Comparison of ENCODE assay signal across 25 cellular contexts in genomic region chr22:22872722-22873708, GRCh38. TPM values are rescaled to one million over a fixed set of nuclear protein-coding genes. Genes with fewer than 3 reads are reported as not detected.
DNase-seq lines count a peak whose midpoint lies in the region; ATAC-seq and TF ChIP-seq lines count a peak whose summit lies in the region.
"Had no signal": no experiment of that assay in that cellular context is flagged by ENCODE, and none has a peak within 500 bp of the region (broad histone marks: within the 10 kb centered on the region; RNA-seq: fewer than 3 reads in every experiment).

No MANE protein-coding gene starts in this region.

- H3K36me3 Mint-ChIP-seq in activated CD4-positive, alpha-beta memory T cell treated with anti-CD3 and anti-CD28 coated beads, Interleukin-2, amount 10 ng/mL, durations not matched to agents 7 days and 5 days (ENCODE audit: low read depth), result no peaks in the 10 kb centered on the region
- H3K36me3 Mint-ChIP-seq in activated CD4-positive, alpha-beta memory T cell treated with anti-CD3 and anti-CD28 coated beads for 36 hours, result no peaks in the 10 kb centered on the region
- H3K36me3 Mint-ChIP-seq in H9 (ENCODE audit: insufficient read depth in 1 of 3, low read depth in 3 of 3), result no peaks in the 10 kb centered on the region
- H3K36me3 Mint-ChIP-seq in type B pancreatic cell, result no peaks in the 10 kb centered on the region

- no peak for TF ChIP-seq CTCF in H9 (conservative IDR thresholded peaks at IDR 0.05)
- TF ChIP-seq CTCF in type B pancreatic cell (conservative IDR thresholded peaks at IDR 0.05), result no peak

- POLR2A ChIA-PET in activated CD4-positive, alpha-beta memory T cell treated with anti-CD3 and anti-CD28 coated beads, Interleukin-2, amount 10 ng/mL, durations not matched to agents 7 days and 5 days (lab: Charles Lee), result interaction anchor here (1.3 kb wide), 1 partner anchor 12 kb away, joined by 3 read pairs; no protein-coding TSS in a partner anchor
- POLR2A ChIA-PET in activated CD4-positive, alpha-beta memory T cell treated with anti-CD3 and anti-CD28 coated beads for 36 hours (lab: Charles Lee), result no interaction called here

- no peak overlapping the region for H3K4me2 ChIP-seq in H9 (ENCODE audit: insufficient read depth, insufficient read length, low read length)
- H3K4me2 ChIP-seq: SK-N-SH had no signal

- H3K79me2 ChIP-seq in H9 (ENCODE audit: insufficient read depth, low read length), result no peaks in the 10 kb centered on the region

- H3K4ac ChIP-seq in H9 (ENCODE audit: low read depth, low read length), result no peak overlapping the region

- no peak for ATAC-seq in GM21360 (IDR thresholded peaks at IDR 0.05; ENCODE audit: unreplicated experiment)

- no peak overlapping the region for H4K8ac ChIP-seq in H9 (replicated peaks; ENCODE audit: insufficient read length, low read depth, low read length)

- H4K91ac ChIP-seq in H9 (ENCODE audit: insufficient read length, low read depth, low read length), result no peak overlapping the region

- no peak overlapping the region for H3K27ac Mint-ChIP-seq in activated CD4-positive, alpha-beta memory T cell treated with anti-CD3 and anti-CD28 coated beads, Interleukin-2, amount 10 ng/mL, durations not matched to agents 7 days and 5 days
- H3K27ac Mint-ChIP-seq in activated CD4-positive, alpha-beta memory T cell treated with anti-CD3 and anti-CD28 coated beads for 36 hours, result no peak overlapping the region
- H3K27ac Mint-ChIP-seq in H9 (peak overlapping the region in 1 of 3 experiments; percentile 60; a peak in 1 of 7 replicates), type B pancreatic cell (no peak overlapping the region)
- H3K27ac Mint-ChIP-seq: HFFc6 had no signal

- H2BK120ac ChIP-seq in H9 (ENCODE audit: low read depth, low read length, poor library complexity, severe bottlenecking), result no peak overlapping the region

- H3K14ac ChIP-seq in H9 (ENCODE audit: insufficient read depth, low read length), result no peak overlapping the region; the same call in 1 of the 2 replicates

- no peak overlapping the region for H3T11ph ChIP-seq in H9 (ENCODE audit: low read length)

- no peaks in the 10 kb centered on the region for H3K4me1 ChIP-seq in H9 (ENCODE audit: insufficient read depth, low read length)

- intact Hi-C loops in activated CD4-positive, alpha-beta memory T cell treated with anti-CD3 and anti-CD28 coated beads for 36 hours (cut with micrococcal nuclease), result no loop called here

- no peaks in the 10 kb centered on the region for H3K9me3 ChIP-seq in H9 (ENCODE audit: control insufficient read depth, low read depth, low read length)
- H3K9me3 ChIP-seq: SK-N-SH had no signal

- H4K20me1 ChIP-seq in H9 (ENCODE audit: control insufficient read depth, insufficient read depth, insufficient read length), result no peaks in the 10 kb centered on the region

- no peaks in the 10 kb centered on the region for H3K79me1 ChIP-seq in H9 (ENCODE audit: insufficient read depth, low read depth, low read length, poor library complexity, severe bottlenecking)

- no peak overlapping the region for H2BK15ac ChIP-seq in H9 (ENCODE audit: low read depth, low read length)

- no peak overlapping the region for H3K9ac ChIP-seq in H9 (ENCODE audit: extremely low read depth, insufficient read length, low read length)
- H3K9ac ChIP-seq: SK-N-SH had no signal

- H2AK5ac ChIP-seq in H9 (ENCODE audit: insufficient read length, low read length), result no peak overlapping the region

- H2BK5ac ChIP-seq in H9 (ENCODE audit: insufficient read length, low read length), result no peak overlapping the region

- WGBS in H9 (ENCODE audit: extremely low coverage, insufficient read length, low lambda C conversion rate), result no CpG with 5 or more reads among the region's 8 CpGs

- H3K27me3 Mint-ChIP-seq in activated CD4-positive, alpha-beta memory T cell treated with anti-CD3 and anti-CD28 coated beads, Interleukin-2, amount 10 ng/mL, durations not matched to agents 7 days and 5 days, result peaks cover 32% of the 10 kb centered on the region
- H3K27me3 Mint-ChIP-seq in activated CD4-positive, alpha-beta memory T cell treated with anti-CD3 and anti-CD28 coated beads for 36 hours, result no peaks in the 10 kb centered on the region
- H3K27me3 Mint-ChIP-seq in H9 (ENCODE audit: low read depth) (peaks cover 89% of the 10 kb centered on the region), type B pancreatic cell (peaks cover 38% of the 10 kb centered on the region)

- H2BK20ac ChIP-seq in H9 (ENCODE audit: low read depth, low read length, poor library complexity, severe bottlenecking), result no peak overlapping the region

- peaks cover 10% of the 10 kb centered on the region; the same call in 1 of the 2 replicates for H3K27me3 ChIP-seq in H9 (ENCODE audit: insufficient read depth, low read length)

- H2AFZ ChIP-seq in H9 (ENCODE audit: low read length), result no peak overlapping the region

- no peaks in the 10 kb centered on the region for H3K4me1 Mint-ChIP-seq in activated CD4-positive, alpha-beta memory T cell treated with anti-CD3 and anti-CD28 coated beads, Interleukin-2, amount 10 ng/mL, durations not matched to agents 7 days and 5 days
- H3K4me1 Mint-ChIP-seq in activated CD4-positive, alpha-beta memory T cell treated with anti-CD3 and anti-CD28 coated beads for 36 hours (ENCODE audit: low read depth), result no peaks in the 10 kb centered on the region
- H3K4me1 Mint-ChIP-seq in H9 (no peaks in the 10 kb centered on the region), type B pancreatic cell (ENCODE audit: unreplicated experiment) (no peaks in the 10 kb centered on the region)

- no peak overlapping the region for H4K5ac ChIP-seq in H9 (ENCODE audit: insufficient read length, low read depth, low read length)

- H3K9me3 Mint-ChIP-seq in activated CD4-positive, alpha-beta memory T cell treated with anti-CD3 and anti-CD28 coated beads, Interleukin-2, amount 10 ng/mL, durations not matched to agents 7 days and 5 days, result peaks cover 2% of the 10 kb centered on the region
- peaks cover 13% of the 10 kb centered on the region for H3K9me3 Mint-ChIP-seq in activated CD4-positive, alpha-beta memory T cell treated with anti-CD3 and anti-CD28 coated beads for 36 hours
- H3K9me3 Mint-ChIP-seq in H9 (no peaks in the 10 kb centered on the region), type B pancreatic cell (no peaks in the 10 kb centered on the region)
- H3K9me3 Mint-ChIP-seq: HFFc6 had no signal

- no peak overlapping the region for H3K4me3 Mint-ChIP-seq in activated CD4-positive, alpha-beta memory T cell treated with anti-CD3 and anti-CD28 coated beads, Interleukin-2, amount 10 ng/mL, durations not matched to agents 7 days and 5 days
- no peak overlapping the region for H3K4me3 Mint-ChIP-seq in activated CD4-positive, alpha-beta memory T cell treated with anti-CD3 and anti-CD28 coated beads for 36 hours
- H3K4me3 Mint-ChIP-seq in H9 (no peak overlapping the region), type B pancreatic cell (no peak overlapping the region)
- H3K4me3 Mint-ChIP-seq: HFFc6 had no signal

- peak; percentile 6 for DNase-seq in activated CD4-positive, alpha-beta memory T cell treated with anti-CD3 and anti-CD28 coated beads, Interleukin-2, amount 10 ng/mL, durations not matched to agents 7 days and 5 days
- DNase-seq in activated CD4-positive, alpha-beta memory T cell treated with anti-CD3 and anti-CD28 coated beads for 36 hours, result no peak
- peak; percentile 4 for DNase-seq in H9
- DNase-seq in islet precursor cell, result peak; percentile 32
- peak; percentile 25 for DNase-seq in type B pancreatic cell (ENCODE audit: extremely low spot score, unreplicated experiment)
- DNase-seq in NCI-H226, result no peak
- no peak for DNase-seq in Kasumi-1 (lab: John Stamatoyannopoulos, UW)
- DNase-seq: ACHN, GDM1, H7, HFFc6, KG1, NCI-H1105, NCI-H146, NCI-H2029, NCI-H2227 treated with DMSO at 0.1 percent for 48 hours, NCI-H510A treated with DMSO at 0.1 percent for 48 hours, NCI-H748 treated with DMSO at 0.1 percent for 48 hours, SHP77 treated with DMSO at 0.1 percent for 48 hours, SK-N-SH had no signal

- H3K18ac ChIP-seq in H9 (ENCODE audit: insufficient read length, low read depth, low read length), result no peak overlapping the region

- H3K27ac ChIP-seq in H9 (ENCODE audit: insufficient read length, low read depth, low read length), result no peak overlapping the region
- H3K27ac ChIP-seq: 22Rv1, C4-2B, RWPE1 had no signal

- H3K23me2 ChIP-seq in H9 (ENCODE audit: insufficient read length, low read depth, low read length, poor library complexity, severe bottlenecking), result no peaks in the 10 kb centered on the region

- H3K56ac ChIP-seq in H9 (ENCODE audit: insufficient read length, low read depth, low read length), result no peak overlapping the region

- H2BK12ac ChIP-seq in H9 (ENCODE audit: insufficient read length, low read depth, low read length), result no peak overlapping the region

- no peak overlapping the region for H3K23ac ChIP-seq in H9 (ENCODE audit: insufficient read length, low read depth, low read length)

- CTCF ChIA-PET in activated CD4-positive, alpha-beta memory T cell treated with anti-CD3 and anti-CD28 coated beads, Interleukin-2, amount 10 ng/mL, durations not matched to agents 7 days and 5 days (lab: Charles Lee), result interaction anchor here (0.6 to 1.8 kb wide), 7 partner anchors 12 to 103 kb away, joined by 3 to 9 read pairs (median 3); no protein-coding TSS in a partner anchor
- CTCF ChIA-PET in activated CD4-positive, alpha-beta memory T cell treated with anti-CD3 and anti-CD28 coated beads for 36 hours (lab: Charles Lee), result interaction anchor here (0.7 to 4.2 kb wide), 3 partner anchors 25 to 70 kb away, joined by 3 to 23 read pairs (median 15); no protein-coding TSS in a partner anchor

RNA-seq across cellular contexts. Expression of gene IGLL5, which starts 14.6 kb away (rescaled TPM):
- total RNA-seq in activated CD4-positive, alpha-beta memory T cell treated with anti-CD3 and anti-CD28 coated beads, Interleukin-2, amount 10 ng/mL, durations not matched to agents 7 days and 5 days, result not detected
- not detected for total RNA-seq in activated CD4-positive, alpha-beta memory T cell treated with anti-CD3 and anti-CD28 coated beads for 36 hours
- total RNA-seq in H9 (2021) (not detected in 2 replicates), type B pancreatic cell (ENCODE audit: low replicate concordance) (not detected in 2 replicates)
- total RNA-seq: H7, HFFc6, HT1080 had no signal

Comparison
In these comparisons a context has a peak if more than half of its experiments do, and no peak if none do; other contexts are left out.
1. DNase-seq: peak in activated CD4-positive, alpha-beta memory T cell treated with anti-CD3 and anti-CD28 coated beads, Interleukin-2, amount 10 ng/mL, durations not matched to agents 7 days and 5 days (single experiment), H9 (single experiment), islet precursor cell (single experiment) and type B pancreatic cell (single experiment); none in activated CD4-positive, alpha-beta memory T cell treated with anti-CD3 and anti-CD28 coated beads for 36 hours (single experiment), NCI-H226 (single experiment) and Kasumi-1 (0 of 2).